25 cellular contexts compared by ENCODE assay signal in genomic region chr1:114208106-114208505, GRCh38. TPM values are rescaled to one million over a fixed set of nuclear protein-coding genes. Genes with fewer than 3 reads are reported as not detected.
DNase-seq lines count a peak whose midpoint lies in the region; ATAC-seq, FAIRE-seq and TF ChIP-seq lines count a peak whose summit lies in the region.
"Had no signal": no experiment of that assay in that cellular context is flagged by ENCODE, and none has a peak within 500 bp of the region (broad histone marks: within the 10 kb centered on the region; RNA-seq: fewer than 3 reads in every experiment).

No MANE protein-coding gene starts in this region.

- TF ChIP-seq RAD21 in HepG2 (CRISPR knock-in tag; IDR thresholded peaks at IDR 0.05), result no peak

- H3K36me3 ChIP-seq in A673 (ENCODE audit: insufficient read depth, low read length, poor library complexity, severe bottlenecking), result no peaks in the 10 kb centered on the region
- H3K36me3 ChIP-seq in neuronal stem cell (replicated peaks in 1 of 2; ENCODE audit: control insufficient read depth in 2 of 2, insufficient read depth in 2 of 2, low read length in 2 of 2), result no peaks in the 10 kb centered on the region
- H3K36me3 ChIP-seq in HepG2 (replicated peaks in 1 of 2; ENCODE audit: control insufficient read depth in 1 of 2, insufficient read depth in 2 of 2, low read length in 2 of 2), result no peaks in the 10 kb centered on the region

- CTCF ChIA-PET in A673 (lab: Charles Lee), result no interaction called here
- CTCF ChIA-PET in HepG2 (lab: Yijun Ruan, JAX; ENCODE audit: low intra/inter-chr PET ratio, low total read pairs), result no interaction called here

- H3K18ac ChIP-seq in neuronal stem cell (ENCODE audit: low read length), result no peak overlapping the region

- TF ChIP-seq EP300 in HepG2 (IDR thresholded peaks at IDR 0.05; ENCODE audit: low read depth in 2 of 2, low read length in 2 of 2) (no peak), HepG2 (CRISPR knock-in tag; IDR thresholded peaks at IDR 0.05; ENCODE audit: borderline replicate concordance) (no peak)

- H3K27ac ChIP-seq in A673 (ENCODE audit: low read depth, low read length, poor library complexity, severe bottlenecking) (peak overlapping the region; percentile 7), neuronal stem cell (replicated peaks; ENCODE audit: low read length) (no peak overlapping the region), HepG2 (ENCODE audit: extremely low read length, insufficient read depth, low read length) (no peak overlapping the region)
- H3K27ac ChIP-seq: HL-60, RWPE1 had no signal

- no peak overlapping the region for H2AK5ac ChIP-seq in neuronal stem cell (ENCODE audit: low read depth, low read length)

- BruUV-seq in A673 (replicated peaks; lab: Mats Ljungman, UMichigan) (no TSS peak), HepG2 (replicated peaks; lab: Mats Ljungman, UMichigan) (no TSS peak)

- no peak overlapping the region for H2AFZ ChIP-seq in neuronal stem cell (ENCODE audit: low read length)
- H2AFZ ChIP-seq in HepG2 (ENCODE audit: low read length), result no peak overlapping the region

- no peaks in the 10 kb centered on the region for H3K79me2 ChIP-seq in HepG2 (ENCODE audit: insufficient read depth, low read length)

- no peak overlapping the region for H2BK12ac ChIP-seq in neuronal stem cell (ENCODE audit: low read length)

- H3K4me2 ChIP-seq in neuronal stem cell (ENCODE audit: insufficient read depth, low read length, poor library complexity, severe bottlenecking) (no peak overlapping the region), HepG2 (ENCODE audit: low read depth, low read length) (no peak overlapping the region)

- no peak for FAIRE-seq in HepG2 (lab: Jason Lieb, UNC)
- FAIRE-seq: GM18507 had no signal

- H3K9me3 ChIP-seq in A673 (ENCODE audit: low read depth, low read length, poor library complexity, severe bottlenecking) (no peaks in the 10 kb centered on the region), neuronal stem cell (replicated peaks in 1 of 2; ENCODE audit: control insufficient read depth in 2 of 2, insufficient read depth in 1 of 2, low read depth in 1 of 2, low read length in 2 of 2) (no peaks in the 10 kb centered on the region), HepG2 (ENCODE audit: low read length) (no peaks in the 10 kb centered on the region)

- no peak overlapping the region for H4K8ac ChIP-seq in neuronal stem cell (ENCODE audit: low read depth, low read length)

- H4K91ac ChIP-seq in neuronal stem cell (ENCODE audit: low read depth, low read length, poor library complexity), result no peak overlapping the region

- H3K79me1 ChIP-seq in neuronal stem cell (ENCODE audit: low read depth, low read length), result no peaks in the 10 kb centered on the region

- TF ChIP-seq CTCF in A673 (conservative IDR thresholded peaks at IDR 0.05; ENCODE audit: low read depth, low read length) (no peak), neural crest cell (conservative IDR thresholded peaks at IDR 0.05) (no peak), HepG2 (CRISPR knock-in tag; IDR thresholded peaks at IDR 0.05) (no peak)

- no peak overlapping the region for H3K23ac ChIP-seq in neuronal stem cell (ENCODE audit: low read depth, low read length, poor library complexity)

- H3K4me1 ChIP-seq in A673 (ENCODE audit: insufficient read depth, low read length, poor library complexity, severe bottlenecking) (peaks cover 13% of the 10 kb centered on the region), neuronal stem cell (ENCODE audit: control insufficient read depth in 2 of 2, insufficient read depth in 1 of 2, low read depth in 1 of 2, low read length in 2 of 2) (peaks cover 0 to 3% of the 10 kb centered on the region in 2 donors), HepG2 (ENCODE audit: insufficient read depth, low read length) (no peaks in the 10 kb centered on the region)

- no peak overlapping the region for H3K4me3 Mint-ChIP-seq in neural crest cell
- H3K4me3 Mint-ChIP-seq in activated T-cell treated with anti-CD3 and anti-CD28 coated beads, Interleukin-2, amount 50 U/mL, for 4 hours, result no peak overlapping the region

- peak overlapping the region; percentile 10 for H3K27ac Mint-ChIP-seq in neural crest cell (ENCODE audit: unreplicated experiment)

- in situ Hi-C loops in HepG2 (cut with HindIII; ENCODE audit: extremely low pct_ligation_motif_present, low pct_unique_long_range_greater_than_20kb), result no loop called here

- H3K9ac ChIP-seq in neuronal stem cell (ENCODE audit: low read depth, low read length, poor library complexity) (no peak overlapping the region), HepG2 (ENCODE audit: insufficient read depth, low read depth, low read length) (no peak overlapping the region)

- ATAC-seq in activated T-cell treated with anti-CD3 and anti-CD28 coated beads, Interleukin-2, amount 50 U/mL, for 4 hours, result no peak
- no peak for ATAC-seq in HepG2
- ATAC-seq: Panc1 had no signal

- H3K4me1 Mint-ChIP-seq in neural crest cell, result peaks cover 8% of the 10 kb centered on the region
- no peaks in the 10 kb centered on the region for H3K4me1 Mint-ChIP-seq in activated T-cell treated with anti-CD3 and anti-CD28 coated beads, Interleukin-2, amount 50 U/mL, for 4 hours (ENCODE audit: low read depth)

- no peak overlapping the region for H2BK120ac ChIP-seq in neuronal stem cell (ENCODE audit: low read depth, low read length)

- POLR2A ChIA-PET in A673 (lab: Charles Lee; ENCODE audit: low non-redundant PET) (interaction anchor here (0.6 kb wide), 1 partner anchor 255 kb away, joined by 5 read pairs; no protein-coding TSS in a partner anchor), HepG2 (lab: Yijun Ruan, JAX) (no interaction called here)

- H3K14ac ChIP-seq in neuronal stem cell (ENCODE audit: low read length), result no peak overlapping the region

- WGBS in neuronal stem cell (ENCODE audit: extremely low coverage in 2 of 2, insufficient read length in 2 of 2, insufficient replicate concordance in 1 of 2), 2 donors, result no CpG with 5 or more reads among the region's 4 CpGs
- 2% methylated on average over 4 of the region's 4 CpGs for WGBS in HepG2 (ENCODE audit: low lambda C conversion rate)

- TF ChIP-seq POLR2A in HepG2 (IDR thresholded peaks at IDR 0.05; ENCODE audit: insufficient read depth in 1 of 2, low read depth in 2 of 2, low read length in 2 of 2), result no peak

- H3K9me3 Mint-ChIP-seq in neural crest cell, result no peaks in the 10 kb centered on the region
- no peaks in the 10 kb centered on the region for H3K9me3 Mint-ChIP-seq in activated T-cell treated with anti-CD3 and anti-CD28 coated beads, Interleukin-2, amount 50 U/mL, for 4 hours

- no peak overlapping the region for H2BK5ac ChIP-seq in neuronal stem cell (ENCODE audit: low read length)

- H3K27me3 ChIP-seq in A673 (replicated peaks; ENCODE audit: insufficient read depth, low read depth, low read length, poor library complexity) (no peaks in the 10 kb centered on the region), neuronal stem cell (ENCODE audit: control insufficient read depth in 3 of 3, insufficient read depth in 3 of 3, low read depth in 1 of 3, low read length in 3 of 3) (peaks cover 0 to under 1% (median 0%) of the 10 kb centered on the region in 3 experiments), HepG2 (ENCODE audit: control insufficient read depth in 1 of 2, insufficient read depth in 2 of 2, low read length in 2 of 2) (peaks cover 1 to 26% of the 10 kb centered on the region in 2 experiments; a peak in 3 of 5 replicates)

- intact Hi-C loops in A673 (cut with micrococcal nuclease; ENCODE audit: unreplicated experiment) (no loop called here), HepG2 (cut with micrococcal nuclease; ENCODE audit: unreplicated experiment) (no loop called here)

- no peaks in the 10 kb centered on the region for H4K20me1 ChIP-seq in HepG2 (ENCODE audit: insufficient read depth, low read length)

- H3K4ac ChIP-seq in neuronal stem cell (ENCODE audit: low read length), result no peak overlapping the region

- no peak overlapping the region for H2BK15ac ChIP-seq in neuronal stem cell (ENCODE audit: low read length)

- H3K36me3 Mint-ChIP-seq in neural crest cell (ENCODE audit: low read depth), result no peaks in the 10 kb centered on the region
- H3K36me3 Mint-ChIP-seq in activated T-cell treated with anti-CD3 and anti-CD28 coated beads, Interleukin-2, amount 50 U/mL, for 4 hours (ENCODE audit: insufficient read depth), result no peaks in the 10 kb centered on the region

- peak in 2 of 3 experiments; percentile 32 to 57 for DNase-seq in NCI-H1417 (lab: John Stamatoyannopoulos, UW)
- DNase-seq in NCI-H1417 treated with DMSO at 0.1 percent for 48 hours (lab: John Stamatoyannopoulos, UW), result no peak
- no peak for DNase-seq in A673 (ENCODE audit: low spot score)
- DNase-seq in SK-N-DZ (ENCODE audit: low spot score), result peak; percentile 9
- DNase-seq in neural crest cell (ENCODE audit: low read depth, low spot score), result no peak
- DNase-seq in neuronal stem cell (ENCODE audit: low spot score), result no peak
- no peak for DNase-seq in activated T-cell treated with anti-CD3 and anti-CD28 coated beads, Interleukin-2, amount 50 U/mL, for 4 hours
- DNase-seq in HepG2 (ENCODE audit: low spot score), result no peak
- DNase-seq: 8988T, Calu3, NCI-H1092, NCI-H1436 treated with DMSO at 0.1 percent for 48 hours, NCI-H2029, NCI-H748 treated with DMSO at 0.1 percent for 48 hours, T-helper 1 cell had no signal

- H3K4me3 ChIP-seq in A673 (ENCODE audit: low read depth, low read length, poor library complexity, severe bottlenecking), result no peak overlapping the region
- H3K4me3 ChIP-seq in neuronal stem cell (ENCODE audit: low read length in 2 of 2), result no peak overlapping the region
- H3K4me3 ChIP-seq in HepG2 (replicated peaks in 1 of 3; ENCODE audit: insufficient read depth in 1 of 3, low read depth in 2 of 3, low read length in 3 of 3), result no peak overlapping the region

- peaks cover 14% of the 10 kb centered on the region for H3K27me3 Mint-ChIP-seq in neural crest cell (ENCODE audit: low read depth)
- H3K27me3 Mint-ChIP-seq in activated T-cell treated with anti-CD3 and anti-CD28 coated beads, Interleukin-2, amount 50 U/mL, for 4 hours (ENCODE audit: low read depth), result peaks cover 41% of the 10 kb centered on the region

RNA-seq across cellular contexts. Expression of gene SYT6, which starts 54.4 kb away (rescaled TPM):
- total RNA-seq in A673 (2021) (66.0 and 71.9 TPM in 2 replicates), neural crest cell (3.1 and 3.5 TPM in 2 replicates), HepG2 (2016; rRNA removed; fragmentation: Illumina TruSeq; extraction: Trizol) (not detected in 2 replicates)
- 9.6 and 11.0 TPM in 2 replicates for polyA plus RNA-seq in SK-N-DZ (2014; cell fraction: cytosol; rRNA removed)
- polyA plus RNA-seq in SK-N-DZ (2014; cell fraction: nucleus; rRNA removed), result 15.0 and 21.0 TPM in 2 replicates
- polyA plus RNA-seq in neuronal stem cell (2013, experiment 1 of 2), result 6.2 TPM
- polyA plus RNA-seq in neuronal stem cell (2013, experiment 2 of 2), result 6.2 TPM
- total RNA-seq in activated T-cell treated with anti-CD3 and anti-CD28 coated beads, Interleukin-2, amount 50 U/mL, for 4 hours, result not detected
- not detected in 2 replicates for total RNA-seq in HepG2 (2016; cell fraction: cytosol; rRNA removed; fragmentation: Illumina TruSeq; extraction: Trizol; ENCODE audit: low read depth)
- not detected in 2 replicates for total RNA-seq in HepG2 (2016; cell fraction: insoluble cytoplasmic fraction; rRNA removed; fragmentation: Illumina TruSeq; extraction: Trizol)
- not detected in 2 replicates for total RNA-seq in HepG2 (2016; cell fraction: membrane; rRNA removed; fragmentation: Illumina TruSeq; extraction: Trizol)
- total RNA-seq in HepG2 (2016; cell fraction: nucleus; rRNA removed; fragmentation: Illumina TruSeq; extraction: Trizol), result not detected in 2 replicates
- not detected in 2 replicates for polyA plus RNA-seq in HepG2 (2011; rRNA removed)
- polyA plus RNA-seq in HepG2 (2011; cell fraction: cytosol; rRNA removed), result not detected in 2 replicates
- not detected in 2 replicates for polyA plus RNA-seq in HepG2 (2011; cell fraction: nucleus; rRNA removed)
- polyA plus RNA-seq in HepG2 (2012), result not detected in 2 replicates
- not detected in 2 replicates for polyA plus RNA-seq in HepG2 (2016; cell fraction: cytosol; fragmentation: Illumina TruSeq; extraction: Trizol; ENCODE audit: low read depth)
- polyA plus RNA-seq in HepG2 (2016; cell fraction: insoluble cytoplasmic fraction; fragmentation: Illumina TruSeq; extraction: Trizol; ENCODE audit: low read depth), result not detected in 2 replicates
- not detected in 2 replicates for polyA plus RNA-seq in HepG2 (2016; cell fraction: membrane; fragmentation: Illumina TruSeq; extraction: Trizol; ENCODE audit: low read depth)
- polyA plus RNA-seq in HepG2 (2016; cell fraction: nucleus; fragmentation: Illumina TruSeq; extraction: Trizol; ENCODE audit: insufficient read depth, low read depth), result not detected in 2 replicates
- polyA minus RNA-seq in HepG2 (2011; rRNA and poly(A)+ RNA removed; ENCODE audit: low replicate concordance), result not detected in 2 replicates
- not detected in 2 replicates for polyA minus RNA-seq in HepG2 (2011; cell fraction: cytosol; rRNA and poly(A)+ RNA removed)
- polyA minus RNA-seq in HepG2 (2011; cell fraction: nucleus; rRNA and poly(A)+ RNA removed), result not detected in 2 replicates
- total RNA-seq: Calu3, Daoy, G401, H4, OCI-LY7, SK-MEL-5 had no signal
- polyA plus RNA-seq: BJ had no signal

Comparison
In these comparisons a context has a peak if more than half of its experiments do, and no peak if none do; other contexts are left out.
1. DNase-seq: peak in NCI-H1417 (2 of 3) and SK-N-DZ (single experiment); none in NCI-H1417 treated with DMSO at 0.1 percent for 48 hours (single experiment), A673 (single experiment), neural crest cell (single experiment), neuronal stem cell (single experiment), activated T-cell treated with anti-CD3 and anti-CD28 coated beads, Interleukin-2, amount 50 U/mL, for 4 hours (single experiment) and HepG2 (single experiment).
2. RNA of gene SYT6, which starts 54.4 kb away (total RNA-seq): 66.0 to 71.9 TPM in A673; 3.1 to 3.5 TPM in neural crest cell, not detected in activated T-cell treated with anti-CD3 and anti-CD28 coated beads, Interleukin-2, amount 50 U/mL, for 4 hours and not detected in HepG2; every median in the first group is over 10 times any median in the second.